Comparison of ENCODE assay signal across 23 cellular contexts in the genomic region with DNA sequence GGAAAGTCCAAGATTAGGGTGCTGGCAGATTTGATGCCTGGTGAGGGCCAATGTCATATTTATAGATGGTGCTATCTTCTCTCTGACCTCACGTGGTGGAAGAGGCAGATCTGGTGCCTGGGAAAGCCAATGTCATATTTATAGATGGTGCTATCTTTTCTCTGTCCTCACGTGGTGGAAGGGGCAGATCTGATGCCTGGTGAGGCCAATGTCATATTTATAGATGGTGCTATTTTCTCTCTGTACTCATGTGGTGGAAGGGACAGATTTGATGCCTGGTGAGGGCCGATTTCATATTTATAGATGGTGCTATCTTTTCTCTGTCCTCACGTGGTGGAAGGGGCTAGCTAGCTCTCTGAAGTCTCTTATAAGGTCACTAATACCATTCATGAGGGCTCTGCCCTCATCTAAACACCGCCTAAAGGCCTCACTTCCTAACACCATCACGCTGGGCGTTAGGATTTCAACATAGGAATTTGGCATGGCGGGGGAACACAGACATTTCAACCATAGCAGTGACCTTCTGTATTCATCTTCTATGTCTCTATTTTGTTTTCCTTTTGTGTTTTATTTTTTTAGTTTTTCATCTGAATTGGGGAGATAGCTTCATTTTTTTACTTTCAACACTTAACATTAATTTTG.
A peak's percentile ranks its signal among the peaks of the same experiment; 100 is the strongest.
DNase-seq lines count a peak whose midpoint lies in the region; ATAC-seq and TF ChIP-seq lines count a peak whose summit lies in the region.
"Had no signal": no experiment of that assay in that cellular context is flagged by ENCODE, and none has a peak within 500 bp of the region (broad histone marks: within the 10 kb centered on the region; RNA-seq: fewer than 3 reads in every experiment).

No MANE protein-coding gene starts in this region.

- BruUV-seq in PC-9 (replicated peaks; lab: Mats Ljungman, UMichigan) = no TSS peak

- H4K8ac ChIP-seq in trophoblast cell (ENCODE audit: low read depth, low read length) = no peak overlapping the region

- H3K4ac ChIP-seq in trophoblast cell (ENCODE audit: low read depth, low read length) = no peak overlapping the region

- no peak overlapping the region for H2BK12ac ChIP-seq in trophoblast cell (ENCODE audit: low read length)

- H4K91ac ChIP-seq in trophoblast cell (ENCODE audit: low read depth, low read length) = no peak overlapping the region

- 50 to 53% methylated on average over 8 of the region's 8 CpGs for WGBS in heart right ventricle, 2 donors
- WGBS in right cardiac atrium = 56% methylated on average over 8 of the region's 8 CpGs
- no CpG with 5 or more reads among the region's 8 CpGs for WGBS in trophoblast cell (ENCODE audit: extremely low coverage, insufficient coverage, insufficient read length)

- CTCF ChIA-PET in PC-9 (lab: Charles Lee) = no interaction called here

- no peaks in the 10 kb centered on the region for H3K4me1 ChIP-seq in heart right ventricle
- no peaks in the 10 kb centered on the region for H3K4me1 ChIP-seq in right cardiac atrium (ENCODE audit: control insufficient read depth, insufficient read depth, low read length)
- no peaks in the 10 kb centered on the region for H3K4me1 ChIP-seq in trophoblast cell (ENCODE audit: control insufficient read depth in 1 of 2, insufficient read depth in 2 of 2, low read length in 2 of 2)
- no peaks in the 10 kb centered on the region for H3K4me1 ChIP-seq in osteoblast (ENCODE audit: insufficient read depth, low read length)
- no peaks in the 10 kb centered on the region for H3K4me1 ChIP-seq in PC-9 (replicated peaks; ENCODE audit: insufficient read depth)
- H3K4me1 ChIP-seq: A549; BE2C; BLaER1 treated with 17β-estradiol and CSF1 and Interleukin-3, amounts not matched to agents 10 nM and 100 nM had no signal

- POLR2A ChIA-PET in PC-9 (lab: Charles Lee; ENCODE audit: unreplicated experiment) = no interaction called here

- H4K20me1 ChIP-seq in osteoblast (ENCODE audit: insufficient read depth, low read length) (no peaks in the 10 kb centered on the region), PC-9 (ENCODE audit: insufficient read depth) (no peaks in the 10 kb centered on the region)
- H4K20me1 ChIP-seq: BLaER1 treated with 17β-estradiol and CSF1 and Interleukin-3, amounts not matched to agents 10 nM and 100 nM had no signal

- H4K12ac ChIP-seq in trophoblast cell (ENCODE audit: low read depth, low read length) = no peak overlapping the region

- H2AK5ac ChIP-seq in trophoblast cell (ENCODE audit: low read length) = no peak overlapping the region

- H3K9me3 ChIP-seq in heart right ventricle = peaks cover 0 to 31% (median 4%) of the 10 kb centered on the region in 11 donors
- no peaks in the 10 kb centered on the region for H3K9me3 ChIP-seq in right cardiac atrium (ENCODE audit: control insufficient read depth, low read length)
- H3K9me3 ChIP-seq in trophoblast cell (ENCODE audit: insufficient read depth, low read depth, low read length) = no peaks in the 10 kb centered on the region
- peaks cover 3% of the 10 kb centered on the region for H3K9me3 ChIP-seq in osteoblast (ENCODE audit: low read depth, low read length)
- H3K9me3 ChIP-seq in PC-9 (ENCODE audit: insufficient read depth, low read depth) = no peaks in the 10 kb centered on the region
- H3K9me3 ChIP-seq: A549; BE2C; BLaER1 treated with 17β-estradiol and CSF1 and Interleukin-3, amounts not matched to agents 10 nM and 100 nM had no signal

- no peaks in the 10 kb centered on the region for H3K79me2 ChIP-seq in trophoblast cell (ENCODE audit: control insufficient read depth, insufficient read depth, low read length, poor library complexity)
- H3K79me2 ChIP-seq in osteoblast (ENCODE audit: insufficient read depth, low read length) = no peaks in the 10 kb centered on the region
- no peaks in the 10 kb centered on the region for H3K79me2 ChIP-seq in PC-9 (ENCODE audit: low read depth)

- no peak overlapping the region for H3K18ac ChIP-seq in trophoblast cell (ENCODE audit: low read length)

- H3F3A ChIP-seq in PC-9 (ENCODE audit: insufficient read depth, low read depth) = no peaks in the 10 kb centered on the region

- no peak overlapping the region for H3K4me2 ChIP-seq in trophoblast cell (ENCODE audit: low read length)
- no peak overlapping the region for H3K4me2 ChIP-seq in osteoblast (ENCODE audit: insufficient read depth, low read length)
- no peak overlapping the region for H3K4me2 ChIP-seq in PC-9
- H3K4me2 ChIP-seq: A549; BLaER1 treated with 17β-estradiol and CSF1 and Interleukin-3, amounts not matched to agents 10 nM and 100 nM had no signal

- no peak overlapping the region for H3K4me3 ChIP-seq in heart right ventricle
- no peak overlapping the region for H3K4me3 ChIP-seq in right cardiac atrium (ENCODE audit: low read length)
- H3K4me3 ChIP-seq in trophoblast cell (ENCODE audit: low read depth, low read length) = no peak overlapping the region
- no peak overlapping the region for H3K4me3 ChIP-seq in osteoblast (ENCODE audit: insufficient read depth, low read length)
- no peak overlapping the region for H3K4me3 ChIP-seq in PC-9
- H3K4me3 ChIP-seq: A549; BLaER1 treated with 17β-estradiol and CSF1 and Interleukin-3, amounts not matched to agents 10 nM and 100 nM; GM23248 had no signal

- ATAC-seq in Right ventricle myocardium superior (ENCODE audit: poor library complexity) (peak; percentile 41), left cardiac atrium (no peak), heart right ventricle (peak in 6 of 8 donors; percentile 48 to 92 (median 70)), right cardiac atrium (peak; percentile 22 to 23), GM18861 (IDR thresholded peaks at IDR 0.05; ENCODE audit: unreplicated experiment) (no peak)
- ATAC-seq: A549 had no signal

- intact Hi-C loops in Right ventricle myocardium superior (cut with DNase I) (no loop called here), left cardiac atrium (cut with DNase I) (no loop called here), heart right ventricle (cut with DNase I) (no loop called here), right cardiac atrium (cut with DNase I) (no loop called here), PC-9 (cut with micrococcal nuclease; ENCODE audit: unreplicated experiment) (no loop called here)

- H3K14ac ChIP-seq in trophoblast cell (ENCODE audit: low read length) = no peak overlapping the region

- H3K27ac ChIP-seq in heart right ventricle = peak overlapping the region in 2 of 10 donors; percentile 36 to 45
- H3K27ac ChIP-seq in right cardiac atrium (ENCODE audit: low read length) = peak overlapping the region; percentile 75
- H3K27ac ChIP-seq in trophoblast cell (ENCODE audit: low read depth, low read length) = no peak overlapping the region
- no peak overlapping the region for H3K27ac ChIP-seq in osteoblast (ENCODE audit: low read depth, low read length)
- no peak overlapping the region for H3K27ac ChIP-seq in PC-9
- H3K27ac ChIP-seq: A549; BLaER1 treated with 17β-estradiol and CSF1 and Interleukin-3, amounts not matched to agents 10 nM and 100 nM; GM23248 had no signal

- H3K23ac ChIP-seq in trophoblast cell (ENCODE audit: low read length) = no peak overlapping the region

- no peaks in the 10 kb centered on the region for H3K27me3 ChIP-seq in heart right ventricle
- H3K27me3 ChIP-seq in right cardiac atrium (ENCODE audit: control insufficient read depth, insufficient read depth) = no peaks in the 10 kb centered on the region
- H3K27me3 ChIP-seq in trophoblast cell (ENCODE audit: insufficient read depth, low read length) = no peaks in the 10 kb centered on the region
- no peaks in the 10 kb centered on the region for H3K27me3 ChIP-seq in osteoblast (ENCODE audit: insufficient read depth, low read length)
- no peaks in the 10 kb centered on the region for H3K27me3 ChIP-seq in PC-9 (ENCODE audit: insufficient read depth, low read depth)
- H3K27me3 ChIP-seq: BE2C; BLaER1 treated with 17β-estradiol and CSF1 and Interleukin-3, amounts not matched to agents 10 nM and 100 nM had no signal

- H3K36me3 ChIP-seq in heart right ventricle (no peaks in the 10 kb centered on the region), trophoblast cell (ENCODE audit: control insufficient read depth in 1 of 2, insufficient read depth in 2 of 2, low read length in 2 of 2) (no peaks in the 10 kb centered on the region), osteoblast (ENCODE audit: insufficient read depth, low read length) (no peaks in the 10 kb centered on the region), PC-9 (ENCODE audit: low read depth) (no peaks in the 10 kb centered on the region)
- H3K36me3 ChIP-seq: BE2C; BLaER1 treated with 17β-estradiol and CSF1 and Interleukin-3, amounts not matched to agents 10 nM and 100 nM had no signal

- no peak overlapping the region for H2BK120ac ChIP-seq in trophoblast cell (ENCODE audit: insufficient read depth, low read length, poor library complexity)

- H3K9ac ChIP-seq in trophoblast cell (ENCODE audit: low read length) = no peak overlapping the region
- H3K9ac ChIP-seq: BLaER1 treated with 17β-estradiol and CSF1 and Interleukin-3, amounts not matched to agents 10 nM and 100 nM; GM23248 had no signal

- no peak overlapping the region for H2BK5ac ChIP-seq in trophoblast cell (ENCODE audit: low read depth, low read length, poor library complexity)

- DNase-seq in Right ventricle myocardium superior (no peak), left cardiac atrium (no peak), heart right ventricle (peak in 1 of 2 donors; percentile 5), right cardiac atrium (no peak), trophoblast cell (peak; percentile 60 to 80), osteoblast (ENCODE audit: insufficient read length, low spot score, missing footprints) (no peak), PC-9 (no peak)
- DNase-seq: 8988T; ACHN; AML-193; BE2C; Calu3; CD4-positive, alpha-beta memory T cell; COR-L47; DMS53; DMS79 treated with DMSO at 0.1 percent for 48 hours; GF-D8; GM23248; H7; HCEC 1CT had no signal

- H3K9me2 ChIP-seq in PC-9 (ENCODE audit: insufficient read depth) = no peaks in the 10 kb centered on the region

- TF ChIP-seq CTCF in heart right ventricle (IDR thresholded peaks at IDR 0.05) = no peak
- TF ChIP-seq CTCF in osteoblast (IDR thresholded peaks at IDR 0.05; ENCODE audit: extremely low read depth, low read depth, low read length) = no peak
- no peak for TF ChIP-seq CTCF in PC-9 (conservative IDR thresholded peaks at IDR 0.05)

- no peak overlapping the region for H2AFZ ChIP-seq in trophoblast cell (ENCODE audit: insufficient read depth, low read length, poor library complexity)
- H2AFZ ChIP-seq in osteoblast (ENCODE audit: low read length) = no peak overlapping the region
- no peak overlapping the region for H2AFZ ChIP-seq in PC-9
- H2AFZ ChIP-seq: GM23248 had no signal

- H3K79me1 ChIP-seq in trophoblast cell (ENCODE audit: low read length) = no peaks in the 10 kb centered on the region

Comparison
In these comparisons a context has a peak if more than half of its experiments do, and no peak if none do; other contexts are left out.
1. ATAC-seq: peak in Right ventricle myocardium superior (single experiment), heart right ventricle (6 of 8) and right cardiac atrium (2 of 2); none in left cardiac atrium (0 of 2) and GM18861 (single experiment).
2. DNase-seq: peak in trophoblast cell (2 of 2); none in Right ventricle myocardium superior (single experiment), left cardiac atrium (single experiment), right cardiac atrium (0 of 3), osteoblast (single experiment) and PC-9 (0 of 2).